6 cellular contexts compared by ENCODE assay signal in genomic region chr16:9016005-9016404, GRCh38. TPM values are rescaled to one million over a fixed set of nuclear protein-coding genes. Genes with fewer than 3 reads are reported as not detected.
A peak's percentile ranks its signal among the peaks of the same experiment; 100 is the strongest.
DNase-seq lines count a peak whose midpoint lies in the region; ATAC-seq, FAIRE-seq and TF ChIP-seq lines count a peak whose summit lies in the region.
"Not testable (repeated sequence)": the region's sequence is repeated elsewhere in the genome, so short reads cannot be mapped to it uniquely, and the experiment has no call there.

No MANE protein-coding gene starts in this region.

- not testable (repeated sequence) for TF ChIP-seq CTCF in HEK293 (tag by site-specific recombination; IDR thresholded peaks at IDR 0.05); IMR-90 (conservative IDR thresholded peaks at IDR 0.05; ENCODE audit: low read depth, low read length); WTC11 (IDR thresholded peaks at IDR 0.05); K562 (IDR thresholded peaks at IDR 0.05 in 2 of 3, conservative IDR thresholded peaks at IDR 0.05 in 1 of 3; ENCODE audit: insufficient read depth in 2 of 3, low read depth in 1 of 3, low read length in 3 of 3); HepG2 (CRISPR knock-in tag; IDR thresholded peaks at IDR 0.05)

- intact Hi-C loops in IMR-90 (cut with micrococcal nuclease); K562 (cut with micrococcal nuclease); HepG2 (cut with micrococcal nuclease; ENCODE audit: unreplicated experiment): not testable (repeated sequence)

- H2AFZ ChIP-seq in IMR-90 (replicated peaks; ENCODE audit: low read length, poor library complexity); K562 (ENCODE audit: low read depth, low read length); HepG2 (ENCODE audit: low read length): not testable (repeated sequence)

- H4K5ac ChIP-seq in IMR-90 (ENCODE audit: low read depth, low read length), result not testable (repeated sequence)

- not testable (repeated sequence) for H3K23ac ChIP-seq in IMR-90 (ENCODE audit: low read depth, low read length)

- BruUV-seq in IMR-90 (replicated peaks; lab: Mats Ljungman, UMichigan); K562 (replicated peaks; lab: Mats Ljungman, UMichigan); HepG2 (replicated peaks; lab: Mats Ljungman, UMichigan): not testable (repeated sequence)

- H3K14ac ChIP-seq in IMR-90 (replicated peaks; ENCODE audit: low read depth, low read length), result not testable (repeated sequence)

- FAIRE-seq in K562 (lab: Jason Lieb, UNC); HepG2 (lab: Jason Lieb, UNC): not testable (repeated sequence)

- not testable (repeated sequence) for H4K91ac ChIP-seq in IMR-90 (ENCODE audit: insufficient read depth, low read depth, low read length)

- not testable (repeated sequence) for DNase-seq in IMR-90; SJSA1 (ENCODE audit: low read depth in 1 of 2, low spot score in 2 of 2); WTC11 (ENCODE audit: low spot score); K562 (ENCODE audit: extremely low read depth in 1 of 4, low spot score in 3 of 4); HepG2 (ENCODE audit: low spot score)

- POLR2A ChIA-PET in HEK293 (lab: Yijun Ruan, JAX); IMR-90 (lab: Charles Lee; ENCODE audit: unreplicated experiment); WTC11 (lab: Charles Lee); K562 (lab: Yijun Ruan, JAX); HepG2 (lab: Yijun Ruan, JAX): not testable (repeated sequence)

- H2BK15ac ChIP-seq in IMR-90 (ENCODE audit: low read depth, low read length), result not testable (repeated sequence)

- H2AK5ac ChIP-seq in IMR-90 (ENCODE audit: low read depth, low read length), result not testable (repeated sequence)

- not testable (repeated sequence) for TF ChIP-seq RAD21 in IMR-90 (IDR thresholded peaks at IDR 0.05; ENCODE audit: low read length); K562 (CRISPR knock-in tag; conservative IDR thresholded peaks at IDR 0.05 in 1 of 2, IDR thresholded peaks at IDR 0.05 in 1 of 2); HepG2 (CRISPR knock-in tag; IDR thresholded peaks at IDR 0.05)

- not testable (repeated sequence) for H3K27ac Mint-ChIP-seq in WTC11

- not testable (repeated sequence) for H4K8ac ChIP-seq in IMR-90 (ENCODE audit: low read depth in 2 of 2, low read length in 2 of 2)

- H3K4me3 ChIP-seq in HEK293 (ENCODE audit: low read depth, low read length); IMR-90 (ENCODE audit: insufficient read depth, low read depth, low read length); SJSA1; K562; HepG2 (replicated peaks in 1 of 3; ENCODE audit: insufficient read depth in 1 of 3, low read depth in 2 of 3, low read length in 3 of 3): not testable (repeated sequence)

- H3K9ac ChIP-seq in IMR-90 (ENCODE audit: low read depth, low read length); K562 (ENCODE audit: insufficient read depth in 1 of 2, low read depth in 2 of 2, low read length in 2 of 2); HepG2 (ENCODE audit: insufficient read depth, low read depth, low read length): not testable (repeated sequence)

- WGBS in IMR-90 (ENCODE audit: extremely low coverage in 2 of 2, insufficient read length in 1 of 2), 2 experiments, result no CpG with 5 or more reads among the region's 1 CpG
- WGBS in K562 (ENCODE audit: insufficient coverage, low coverage, missing lambda C conversion rate), result 0% methylated on average over 1 of the region's 1 CpG
- 13% methylated on average over 1 of the region's 1 CpG for WGBS in HepG2 (ENCODE audit: low lambda C conversion rate)

- not testable (repeated sequence) for H3K4me1 Mint-ChIP-seq in WTC11

- H3K36me3 ChIP-seq in HEK293 (ENCODE audit: control insufficient read depth in 2 of 2, insufficient read depth in 1 of 2, low read length in 2 of 2); IMR-90 (ENCODE audit: control insufficient read depth, insufficient read depth, low read length); SJSA1; K562 (ENCODE audit: control insufficient read depth, insufficient read depth, low read length); HepG2 (replicated peaks in 1 of 2; ENCODE audit: control insufficient read depth in 1 of 2, insufficient read depth in 2 of 2, low read length in 2 of 2): not testable (repeated sequence)

- not testable (repeated sequence) for H3K79me1 ChIP-seq in IMR-90 (ENCODE audit: low read depth in 1 of 2, low read length in 2 of 2)

- not testable (repeated sequence) for H3K56ac ChIP-seq in IMR-90 (ENCODE audit: extremely low read depth, insufficient read depth, low read length)

- not testable (repeated sequence) for H4K20me1 ChIP-seq in IMR-90 (ENCODE audit: insufficient read depth, low read length); K562 (replicated peaks; ENCODE audit: control insufficient read depth, insufficient read depth, low read length); HepG2 (ENCODE audit: insufficient read depth, low read length)

- not testable (repeated sequence) for H2BK20ac ChIP-seq in IMR-90 (ENCODE audit: low read depth, low read length)

- H3K4me2 ChIP-seq in IMR-90 (ENCODE audit: low read depth, low read length); K562 (ENCODE audit: insufficient read depth, low read length); HepG2 (ENCODE audit: low read depth, low read length): not testable (repeated sequence)

- not testable (repeated sequence) for H3K9me3 ChIP-seq in HEK293 (ENCODE audit: control insufficient read depth, insufficient read depth, low read depth, low read length); IMR-90 (ENCODE audit: control insufficient read depth, insufficient read depth, low read length); SJSA1 (replicated peaks); K562 (replicated peaks; ENCODE audit: control insufficient read depth, insufficient read depth, low read depth, low read length)
- H3K9me3 ChIP-seq in HepG2 (ENCODE audit: low read length), result peaks cover 12% of the 10 kb centered on the region

- not testable (repeated sequence) for H3K36me3 Mint-ChIP-seq in WTC11

- not testable (repeated sequence) for H2AK9ac ChIP-seq in IMR-90 (replicated peaks; ENCODE audit: low read depth, low read length, poor library complexity)

- not testable (repeated sequence) for H3K9me1 ChIP-seq in IMR-90 (ENCODE audit: insufficient read depth, low read length); K562 (ENCODE audit: control insufficient read depth, insufficient read depth, low read length)

- not testable (repeated sequence) for H3K4me3 Mint-ChIP-seq in WTC11

- not testable (repeated sequence) for H3K18ac ChIP-seq in IMR-90 (ENCODE audit: low read depth, low read length)

- in situ Hi-C loops in IMR-90 (cut with MboI; ENCODE audit: low sequenced_read_pairs) (loop anchor here (25.0 kb wide), 2 partner anchors 354 to 1496 kb away; partner anchors contain the start of gene ABAT), K562 (cut with MboI) (loop anchor here (10.0 kb wide), 1 partner anchor 351 kb away; no protein-coding TSS in a partner anchor)
- in situ Hi-C loops in HepG2 (cut with HindIII; ENCODE audit: extremely low pct_ligation_motif_present, low pct_unique_long_range_greater_than_20kb), result not testable (repeated sequence)

- not testable (repeated sequence) for H3K79me2 ChIP-seq in K562 (ENCODE audit: control insufficient read depth, insufficient read depth, low read length); HepG2 (ENCODE audit: insufficient read depth, low read length)

- not testable (repeated sequence) for H3K27me3 ChIP-seq in IMR-90 (ENCODE audit: control insufficient read depth, insufficient read depth, low read length); SJSA1 (replicated peaks); HepG2 (ENCODE audit: control insufficient read depth in 1 of 2, insufficient read depth in 2 of 2, low read length in 2 of 2)
- peaks cover 3 to 22% of the 10 kb centered on the region in 2 experiments; a peak in 4 of 5 replicates for H3K27me3 ChIP-seq in K562 (ENCODE audit: control insufficient read depth in 2 of 2, insufficient read depth in 2 of 2, low read length in 2 of 2)

- H3K27me3 Mint-ChIP-seq in WTC11 (ENCODE audit: low read depth), result not testable (repeated sequence)

- not testable (repeated sequence) for H2BK5ac ChIP-seq in IMR-90 (ENCODE audit: low read depth, low read length, poor library complexity, severe bottlenecking)

- dilution Hi-C loops in IMR-90 (cut with HindIII; ENCODE audit: low sequenced_read_pairs, unreplicated experiment), result not testable (repeated sequence)

- not testable (repeated sequence) for ATAC-seq in IMR-90 (ENCODE audit: low read depth); WTC11; K562; HepG2

- not testable (repeated sequence) for H3K27ac ChIP-seq in HEK293 (ENCODE audit: extremely low read depth, low read depth, low read length); IMR-90 (ENCODE audit: insufficient read depth, low read length); K562 (ENCODE audit: extremely low read depth, low read depth, low read length); HepG2 (ENCODE audit: extremely low read length, insufficient read depth, low read length)
- peak overlapping the region; percentile 49 for H3K27ac ChIP-seq in SJSA1

- not testable (repeated sequence) for H3K4me1 ChIP-seq in HEK293 (ENCODE audit: control insufficient read depth, insufficient read depth, low read length); IMR-90 (ENCODE audit: control insufficient read depth, insufficient read depth, low read length); K562 (replicated peaks in 1 of 2; ENCODE audit: control insufficient read depth in 2 of 2, insufficient read depth in 2 of 2, low read length in 2 of 2)
- H3K4me1 ChIP-seq in SJSA1 (replicated peaks) (peaks cover 23% of the 10 kb centered on the region), HepG2 (ENCODE audit: insufficient read depth, low read length) (peaks cover 23% of the 10 kb centered on the region)

- H3K4ac ChIP-seq in IMR-90 (ENCODE audit: low read depth, low read length), result not testable (repeated sequence)

- CTCF ChIA-PET in HEK293 (lab: Yijun Ruan, JAX) (interaction anchor here (0.6 to 1.4 kb wide), 3 partner anchors 17 to 249 kb away, joined by 3 to 7 read pairs (median 3); no protein-coding TSS in a partner anchor), WTC11 (lab: Charles Lee) (interaction anchor here (0.7 to 6.6 kb wide), 3 partner anchors 7 to 79 kb away, joined by 3 to 31 read pairs (median 18); no protein-coding TSS in a partner anchor)
- CTCF ChIA-PET in IMR-90 (lab: Yijun Ruan, JAX); K562 (lab: Yijun Ruan, JAX; ENCODE audit: low intra/inter-chr PET ratio); HepG2 (lab: Yijun Ruan, JAX; ENCODE audit: low intra/inter-chr PET ratio, low total read pairs): not testable (repeated sequence)

- H2BK120ac ChIP-seq in IMR-90 (ENCODE audit: low read depth, low read length), result not testable (repeated sequence)

- TF ChIP-seq EP300 in K562 (IDR thresholded peaks at IDR 0.05; ENCODE audit: low read length); HepG2 (IDR thresholded peaks at IDR 0.05; ENCODE audit: low read depth in 2 of 2, low read length in 2 of 2); HepG2 (CRISPR knock-in tag; IDR thresholded peaks at IDR 0.05; ENCODE audit: borderline replicate concordance): not testable (repeated sequence)

- H3K9me3 Mint-ChIP-seq in WTC11, result not testable (repeated sequence)

- not testable (repeated sequence) for TF ChIP-seq POLR2A in IMR-90 (IDR thresholded peaks at IDR 0.05; ENCODE audit: low read depth, low read length); K562 (conservative IDR thresholded peaks at IDR 0.05); HepG2 (IDR thresholded peaks at IDR 0.05; ENCODE audit: insufficient read depth in 1 of 2, low read depth in 2 of 2, low read length in 2 of 2)

RNA-seq across cellular contexts. Expression of gene USP7, which starts 52.3 kb away (rescaled TPM):
- total RNA-seq in IMR-90 (2012; rRNA removed) (28.3 and 45.8 TPM in 2 replicates), WTC11 (2021) (153 to 211 TPM (median 161 TPM) in 3 replicates), K562 (2014; rRNA removed) (57.9 and 62.9 TPM in 2 replicates), K562 (2014; rRNA removed; fragmentation: Illumina TruSeq; extraction: Trizol) (57.2 and 70.7 TPM in 2 replicates), K562 (2015; rRNA removed; fragmentation: Illumina TruSeq; extraction: Trizol) (57.2 and 59.0 TPM in 2 replicates), K562 (2021) (122 and 145 TPM in 2 replicates), HepG2 (2016; rRNA removed; fragmentation: Illumina TruSeq; extraction: Trizol) (173 and 177 TPM in 2 replicates)
- polyA plus RNA-seq in IMR-90 (2012; rRNA removed) (13.9 and 17.8 TPM in 2 replicates), K562 (2011; rRNA removed) (41.3 and 61.6 TPM in 2 replicates), K562 (2014; fragmentation: Illumina TruSeq; extraction: Trizol) (99.4 and 105 TPM in 2 replicates), K562 (2014; fragmentation: Nextera tagmentation; extraction: Ambion mirVana) (10 to 100 TPM; 17.1 to 27.2 TPM), K562 (2014; rRNA removed) (59.8 and 67.5 TPM in 2 replicates), HepG2 (2011; rRNA removed) (52.5 and 58.4 TPM in 2 replicates)
- polyA plus RNA-seq in IMR-90 (2012; cell fraction: cytosol; rRNA removed), result 3.1 and 3.8 TPM in 2 replicates
- polyA plus RNA-seq in IMR-90 (2012; cell fraction: nucleus; rRNA removed; ENCODE audit: low replicate concordance), result 10.5 and 40.9 TPM in 2 replicates
- total RNA-seq in SJSA1 (2014; rRNA removed; shearing (Covaris generic)), result 35.7 and 51.5 TPM in 2 replicates
- 244 and 295 TPM in 2 replicates for total RNA-seq in K562 (2011; cell fraction: chromatin; rRNA removed; ENCODE audit: low replicate concordance)
- total RNA-seq in K562 (2011; cell fraction: nucleolus; rRNA removed), result 93.6 and 101 TPM in 2 replicates
- total RNA-seq in K562 (2011; cell fraction: nucleoplasm; rRNA removed), result 137 and 186 TPM in 2 replicates
- 7.9 and 16.6 TPM in 2 replicates for polyA plus RNA-seq in K562 (2011; cell fraction: cytosol; rRNA removed)
- polyA plus RNA-seq in K562 (2011; cell fraction: nucleus; rRNA removed), result 99.3 and 104 TPM in 2 replicates
- polyA plus RNA-seq in K562 (2012), result 52.2 and 73.8 TPM in 2 replicates
- 81.7 and 93.4 TPM in 2 replicates for polyA minus RNA-seq in K562 (2011; rRNA and poly(A)+ RNA removed)
- 52.1 and 68.3 TPM in 2 replicates for polyA minus RNA-seq in K562 (2011; cell fraction: cytosol; rRNA and poly(A)+ RNA removed)
- 61.3 and 130 TPM in 2 replicates for polyA minus RNA-seq in K562 (2011; cell fraction: nucleus; rRNA and poly(A)+ RNA removed)
- total RNA-seq in HepG2 (2016; cell fraction: cytosol; rRNA removed; fragmentation: Illumina TruSeq; extraction: Trizol; ENCODE audit: low read depth), result 42.2 and 47.1 TPM in 2 replicates
- total RNA-seq in HepG2 (2016; cell fraction: insoluble cytoplasmic fraction; rRNA removed; fragmentation: Illumina TruSeq; extraction: Trizol), result 166 and 185 TPM in 2 replicates
- total RNA-seq in HepG2 (2016; cell fraction: membrane; rRNA removed; fragmentation: Illumina TruSeq; extraction: Trizol), result 53.5 and 58.7 TPM in 2 replicates
- total RNA-seq in HepG2 (2016; cell fraction: nucleus; rRNA removed; fragmentation: Illumina TruSeq; extraction: Trizol), result 231 and 239 TPM in 2 replicates
- 16.6 and 26.6 TPM in 2 replicates for polyA plus RNA-seq in HepG2 (2011; cell fraction: cytosol; rRNA removed)
- 77.7 and 102 TPM in 2 replicates for polyA plus RNA-seq in HepG2 (2011; cell fraction: nucleus; rRNA removed)
- polyA plus RNA-seq in HepG2 (2012), result 151 and 152 TPM in 2 replicates
- 5.3 and 6.8 TPM in 2 replicates for polyA plus RNA-seq in HepG2 (2016; cell fraction: cytosol; fragmentation: Illumina TruSeq; extraction: Trizol; ENCODE audit: low read depth)
- polyA plus RNA-seq in HepG2 (2016; cell fraction: insoluble cytoplasmic fraction; fragmentation: Illumina TruSeq; extraction: Trizol; ENCODE audit: low read depth), result 200 and 216 TPM in 2 replicates
- polyA plus RNA-seq in HepG2 (2016; cell fraction: membrane; fragmentation: Illumina TruSeq; extraction: Trizol; ENCODE audit: low read depth), result 18.6 and 26.0 TPM in 2 replicates
- 243 and 249 TPM in 2 replicates for polyA plus RNA-seq in HepG2 (2016; cell fraction: nucleus; fragmentation: Illumina TruSeq; extraction: Trizol; ENCODE audit: insufficient read depth, low read depth)
- polyA minus RNA-seq in HepG2 (2011; rRNA and poly(A)+ RNA removed; ENCODE audit: low replicate concordance), result 135 and 250 TPM in 2 replicates
- 49.2 and 87.1 TPM in 2 replicates for polyA minus RNA-seq in HepG2 (2011; cell fraction: cytosol; rRNA and poly(A)+ RNA removed)
- 329 and 403 TPM in 2 replicates for polyA minus RNA-seq in HepG2 (2011; cell fraction: nucleus; rRNA and poly(A)+ RNA removed)
